1 cellular context compared by ENCODE assay signal in the genomic region with DNA sequence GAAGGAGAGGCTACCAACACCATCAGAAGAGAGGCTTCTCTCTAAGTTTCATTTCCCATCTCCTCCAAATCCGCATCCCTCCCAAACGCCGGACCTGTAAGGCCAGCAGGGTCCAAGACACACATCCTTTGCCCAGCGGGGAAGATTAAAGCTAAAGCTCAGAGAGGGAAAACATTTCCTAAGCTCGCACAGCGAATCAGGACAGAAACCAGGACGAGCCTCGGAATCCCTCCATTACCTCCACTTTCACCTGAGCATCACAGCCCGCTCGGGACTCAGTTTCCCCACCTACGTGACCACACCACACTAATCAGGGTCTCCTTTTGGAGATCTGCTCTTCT.
A peak's percentile ranks its signal among the peaks of the same experiment; 100 is the strongest.
TF ChIP-seq lines count a peak whose summit lies in the region.

No MANE protein-coding gene starts in this region.

TF ChIP-seq in H1, 55 proteins besides CTCF, POLR2A, EP300 and RAD21:
- TF ChIP-seq ASH2L (IDR thresholded peaks at IDR 0.05; ENCODE audit: low read length) (peak; percentile 26), BCL11A (IDR thresholded peaks at IDR 0.05; ENCODE audit: low read depth in 2 of 2, low read length in 2 of 2) (no peak), RBBP5 (IDR thresholded peaks at IDR 0.05; ENCODE audit: borderline replicate concordance, low read depth, low read length) (no peak), E2F6 (IDR thresholded peaks at IDR 0.05) (0 out of 2 replicates have a peak, but pooled peaks have one; percentile 2), TAF1 (IDR thresholded peaks at IDR 0.05; ENCODE audit: low read depth, low read length) (no peak), KDM5A (IDR thresholded peaks at IDR 0.05; ENCODE audit: low read length) (no peak), GABPA (IDR thresholded peaks at IDR 0.05; ENCODE audit: borderline replicate concordance, insufficient read depth, low read length) (no peak), SIX5 (IDR thresholded peaks at IDR 0.05; ENCODE audit: low read depth, low read length) (no peak), ZNF274 (IDR thresholded peaks at IDR 0.05; ENCODE audit: borderline replicate concordance, extremely low read depth, low read length) (no peak), SIRT6 (IDR thresholded peaks at IDR 0.05; ENCODE audit: low read length) (no peak), YY1 (IDR thresholded peaks at IDR 0.05; ENCODE audit: low read depth, low read length) (no peak), FOSL1 (IDR thresholded peaks at IDR 0.05; ENCODE audit: insufficient read depth, low read depth, low read length) (no peak), POLR2AphosphoS5 (IDR thresholded peaks at IDR 0.05; ENCODE audit: low read depth, low read length) (no peak), TBP (IDR thresholded peaks at IDR 0.05; ENCODE audit: low read depth, low read length) (no peak), SAP30 (IDR thresholded peaks at IDR 0.05; ENCODE audit: insufficient read depth, insufficient replicate concordance, low read length) (no peak), KDM1A (IDR thresholded peaks at IDR 0.05; ENCODE audit: borderline replicate concordance, low read length) (peak; percentile 17; the same call in 1 of the 2 replicates), CEBPB (IDR thresholded peaks at IDR 0.05; ENCODE audit: low read depth, low read length) (no peak), BRCA1 (IDR thresholded peaks at IDR 0.05; ENCODE audit: low read depth, low read length) (no peak), GTF2F1 (IDR thresholded peaks at IDR 0.05; ENCODE audit: borderline replicate concordance, low read depth, low read length) (no peak), SP4 (IDR thresholded peaks at IDR 0.05; ENCODE audit: low read length) (no peak), CTBP2 (IDR thresholded peaks at IDR 0.05; ENCODE audit: borderline replicate concordance, insufficient read depth, insufficient read length, low read length) (no peak), HDAC2 (IDR thresholded peaks at IDR 0.05; ENCODE audit: borderline replicate concordance in 1 of 2, low read depth in 2 of 2, low read length in 2 of 2) (0 out of 4 replicates have a peak, but pooled peaks of 1 of the 2 experiments have one; percentile 74), HDAC6 (IDR thresholded peaks at IDR 0.05; ENCODE audit: low read depth, low read length) (no peak), NANOG (IDR thresholded peaks at IDR 0.05; ENCODE audit: insufficient read depth, low read depth, low read length, poor library complexity, severe bottlenecking) (no peak), ATF2 (IDR thresholded peaks at IDR 0.05; ENCODE audit: low read length) (no peak), POU5F1 (IDR thresholded peaks at IDR 0.05; ENCODE audit: low read depth, low read length) (no peak), CREB1 (IDR thresholded peaks at IDR 0.05) (no peak), SIN3A (conservative IDR thresholded peaks at IDR 0.05 in 1 of 2, IDR thresholded peaks at IDR 0.05 in 1 of 2; ENCODE audit: low read depth in 1 of 2, low read length in 2 of 2) (no peak), TCF12 (IDR thresholded peaks at IDR 0.05; ENCODE audit: low read depth, low read length) (no peak), EGR1 (IDR thresholded peaks at IDR 0.05; ENCODE audit: borderline replicate concordance, low read depth, low read length) (no peak), SUZ12 (IDR thresholded peaks at IDR 0.05; ENCODE audit: low read length) (no peak), JUN (IDR thresholded peaks at IDR 0.05; ENCODE audit: low read depth, low read length) (no peak), PHF8 (conservative IDR thresholded peaks at IDR 0.05; ENCODE audit: low read depth, low read length) (0 out of 2 replicates have a peak, but pooled peaks have one; percentile 41), JUND (IDR thresholded peaks at IDR 0.05; ENCODE audit: low read length) (no peak)
- TF ChIP-seq, protein P1, sequence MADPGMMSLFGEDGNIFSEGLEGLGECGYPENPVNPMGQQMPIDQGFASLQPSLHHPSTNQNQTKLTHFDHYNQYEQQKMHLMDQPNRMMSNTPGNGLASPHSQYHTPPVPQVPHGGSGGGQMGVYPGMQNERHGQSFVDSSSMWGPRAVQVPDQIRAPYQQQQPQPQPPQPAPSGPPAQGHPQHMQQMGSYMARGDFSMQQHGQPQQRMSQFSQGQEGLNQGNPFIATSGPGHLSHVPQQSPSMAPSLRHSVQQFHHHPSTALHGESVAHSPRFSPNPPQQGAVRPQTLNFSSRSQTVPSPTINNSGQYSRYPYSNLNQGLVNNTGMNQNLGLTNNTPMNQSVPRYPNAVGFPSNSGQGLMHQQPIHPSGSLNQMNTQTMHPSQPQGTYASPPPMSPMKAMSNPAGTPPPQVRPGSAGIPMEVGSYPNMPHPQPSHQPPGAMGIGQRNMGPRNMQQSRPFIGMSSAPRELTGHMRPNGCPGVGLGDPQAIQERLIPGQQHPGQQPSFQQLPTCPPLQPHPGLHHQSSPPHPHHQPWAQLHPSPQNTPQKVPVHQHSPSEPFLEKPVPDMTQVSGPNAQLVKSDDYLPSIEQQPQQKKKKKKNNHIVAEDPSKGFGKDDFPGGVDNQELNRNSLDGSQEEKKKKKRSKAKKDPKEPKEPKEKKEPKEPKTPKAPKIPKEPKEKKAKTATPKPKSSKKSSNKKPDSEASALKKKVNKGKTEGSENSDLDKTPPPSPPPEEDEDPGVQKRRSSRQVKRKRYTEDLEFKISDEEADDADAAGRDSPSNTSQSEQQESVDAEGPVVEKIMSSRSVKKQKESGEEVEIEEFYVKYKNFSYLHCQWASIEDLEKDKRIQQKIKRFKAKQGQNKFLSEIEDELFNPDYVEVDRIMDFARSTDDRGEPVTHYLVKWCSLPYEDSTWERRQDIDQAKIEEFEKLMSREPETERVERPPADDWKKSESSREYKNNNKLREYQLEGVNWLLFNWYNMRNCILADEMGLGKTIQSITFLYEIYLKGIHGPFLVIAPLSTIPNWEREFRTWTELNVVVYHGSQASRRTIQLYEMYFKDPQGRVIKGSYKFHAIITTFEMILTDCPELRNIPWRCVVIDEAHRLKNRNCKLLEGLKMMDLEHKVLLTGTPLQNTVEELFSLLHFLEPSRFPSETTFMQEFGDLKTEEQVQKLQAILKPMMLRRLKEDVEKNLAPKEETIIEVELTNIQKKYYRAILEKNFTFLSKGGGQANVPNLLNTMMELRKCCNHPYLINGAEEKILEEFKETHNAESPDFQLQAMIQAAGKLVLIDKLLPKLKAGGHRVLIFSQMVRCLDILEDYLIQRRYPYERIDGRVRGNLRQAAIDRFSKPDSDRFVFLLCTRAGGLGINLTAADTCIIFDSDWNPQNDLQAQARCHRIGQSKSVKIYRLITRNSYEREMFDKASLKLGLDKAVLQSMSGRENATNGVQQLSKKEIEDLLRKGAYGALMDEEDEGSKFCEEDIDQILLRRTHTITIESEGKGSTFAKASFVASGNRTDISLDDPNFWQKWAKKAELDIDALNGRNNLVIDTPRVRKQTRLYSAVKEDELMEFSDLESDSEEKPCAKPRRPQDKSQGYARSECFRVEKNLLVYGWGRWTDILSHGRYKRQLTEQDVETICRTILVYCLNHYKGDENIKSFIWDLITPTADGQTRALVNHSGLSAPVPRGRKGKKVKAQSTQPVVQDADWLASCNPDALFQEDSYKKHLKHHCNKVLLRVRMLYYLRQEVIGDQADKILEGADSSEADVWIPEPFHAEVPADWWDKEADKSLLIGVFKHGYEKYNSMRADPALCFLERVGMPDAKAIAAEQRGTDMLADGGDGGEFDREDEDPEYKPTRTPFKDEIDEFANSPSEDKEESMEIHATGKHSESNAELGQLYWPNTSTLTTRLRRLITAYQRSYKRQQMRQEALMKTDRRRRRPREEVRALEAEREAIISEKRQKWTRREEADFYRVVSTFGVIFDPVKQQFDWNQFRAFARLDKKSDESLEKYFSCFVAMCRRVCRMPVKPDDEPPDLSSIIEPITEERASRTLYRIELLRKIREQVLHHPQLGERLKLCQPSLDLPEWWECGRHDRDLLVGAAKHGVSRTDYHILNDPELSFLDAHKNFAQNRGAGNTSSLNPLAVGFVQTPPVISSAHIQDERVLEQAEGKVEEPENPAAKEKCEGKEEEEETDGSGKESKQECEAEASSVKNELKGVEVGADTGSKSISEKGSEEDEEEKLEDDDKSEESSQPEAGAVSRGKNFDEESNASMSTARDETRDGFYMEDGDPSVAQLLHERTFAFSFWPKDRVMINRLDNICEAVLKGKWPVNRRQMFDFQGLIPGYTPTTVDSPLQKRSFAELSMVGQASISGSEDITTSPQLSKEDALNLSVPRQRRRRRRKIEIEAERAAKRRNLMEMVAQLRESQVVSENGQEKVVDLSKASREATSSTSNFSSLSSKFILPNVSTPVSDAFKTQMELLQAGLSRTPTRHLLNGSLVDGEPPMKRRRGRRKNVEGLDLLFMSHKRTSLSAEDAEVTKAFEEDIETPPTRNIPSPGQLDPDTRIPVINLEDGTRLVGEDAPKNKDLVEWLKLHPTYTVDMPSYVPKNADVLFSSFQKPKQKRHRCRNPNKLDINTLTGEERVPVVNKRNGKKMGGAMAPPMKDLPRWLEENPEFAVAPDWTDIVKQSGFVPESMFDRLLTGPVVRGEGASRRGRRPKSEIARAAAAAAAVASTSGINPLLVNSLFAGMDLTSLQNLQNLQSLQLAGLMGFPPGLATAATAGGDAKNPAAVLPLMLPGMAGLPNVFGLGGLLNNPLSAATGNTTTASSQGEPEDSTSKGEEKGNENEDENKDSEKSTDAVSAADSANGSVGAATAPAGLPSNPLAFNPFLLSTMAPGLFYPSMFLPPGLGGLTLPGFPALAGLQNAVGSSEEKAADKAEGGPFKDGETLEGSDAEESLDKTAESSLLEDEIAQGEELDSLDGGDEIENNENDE (IDR thresholded peaks at IDR 0.05; ENCODE audit: insufficient replicate concordance, low read length), result no peak
- TF ChIP-seq, protein P2, sequence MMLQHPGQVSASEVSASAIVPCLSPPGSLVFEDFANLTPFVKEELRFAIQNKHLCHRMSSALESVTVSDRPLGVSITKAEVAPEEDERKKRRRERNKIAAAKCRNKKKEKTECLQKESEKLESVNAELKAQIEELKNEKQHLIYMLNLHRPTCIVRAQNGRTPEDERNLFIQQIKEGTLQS (IDR thresholded peaks at IDR 0.05; ENCODE audit: insufficient read depth, low read depth, low read length), result no peak
- TF ChIP-seq, protein P3, sequence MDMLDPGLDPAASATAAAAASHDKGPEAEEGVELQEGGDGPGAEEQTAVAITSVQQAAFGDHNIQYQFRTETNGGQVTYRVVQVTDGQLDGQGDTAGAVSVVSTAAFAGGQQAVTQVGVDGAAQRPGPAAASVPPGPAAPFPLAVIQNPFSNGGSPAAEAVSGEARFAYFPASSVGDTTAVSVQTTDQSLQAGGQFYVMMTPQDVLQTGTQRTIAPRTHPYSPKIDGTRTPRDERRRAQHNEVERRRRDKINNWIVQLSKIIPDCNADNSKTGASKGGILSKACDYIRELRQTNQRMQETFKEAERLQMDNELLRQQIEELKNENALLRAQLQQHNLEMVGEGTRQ (IDR thresholded peaks at IDR 0.05; ENCODE audit: low read length), result no peak
- TF ChIP-seq, protein P4, sequence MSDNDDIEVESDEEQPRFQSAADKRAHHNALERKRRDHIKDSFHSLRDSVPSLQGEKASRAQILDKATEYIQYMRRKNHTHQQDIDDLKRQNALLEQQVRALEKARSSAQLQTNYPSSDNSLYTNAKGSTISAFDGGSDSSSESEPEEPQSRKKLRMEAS (IDR thresholded peaks at IDR 0.05), result no peak
